40 cellular contexts compared by ENCODE assay signal in genomic region chr22:22461583-22461982, GRCh38. TPM values are rescaled to one million over a fixed set of nuclear protein-coding genes. Genes with fewer than 3 reads are reported as not detected.
"Had no signal": no experiment of that assay in that cellular context is flagged by ENCODE, and none has a peak within 500 bp of the region (broad histone marks: within the 10 kb centered on the region; RNA-seq: fewer than 3 reads in every experiment).

No MANE protein-coding gene starts in this region.

- H3K36me3 ChIP-seq: adrenal gland, ascending aorta, brain microvascular endothelial cell, breast epithelium, cardiac muscle cell had no signal

- H3K4me1 ChIP-seq: adrenal gland, ascending aorta, body of pancreas, breast epithelium had no signal

- FAIRE-seq: astrocyte, bronchial epithelial cell had no signal

- H3K27ac ChIP-seq: adrenal gland, ascending aorta, body of pancreas, brain microvascular endothelial cell, breast epithelium, cardiac muscle cell had no signal

- DNase-seq: activated effector memory CD4-positive, alpha-beta T cell treated with anti-CD3 and anti-CD28 coated beads, Interleukin-2, amount 50 U/mL, for 16 hours; activated effector memory CD4-positive, alpha-beta T cell treated with Interleukin-2 at 50 U/mL for 16 hours; activated gamma-delta T cell; activated gamma-delta T cell treated with Interleukin-2 at 50 U/mL for 16 hours; activated naive CD4-positive, alpha-beta T cell; activated naive CD4-positive, alpha-beta T cell treated with anti-CD3 and anti-CD28 coated beads for 36 hours; activated naive CD4-positive, alpha-beta T cell treated with anti-CD3 and anti-CD28 coated beads, Interleukin-2, amount 10 ng/mL, durations not matched to agents 7 days and 5 days; activated naive CD4-positive, alpha-beta T cell treated with anti-CD3 and anti-CD28 coated beads, Interleukin-2, amount 50 U/mL, for 16 hours; activated naive CD4-positive, alpha-beta T cell treated with Interleukin-2 at 50 U/mL for 16 hours; activated naive CD8-positive, alpha-beta T cell treated with anti-CD3 and anti-CD28 coated beads for 36 hours; activated naive CD8-positive, alpha-beta T cell treated with anti-CD3 and anti-CD28 coated beads, Interleukin-2, amount 10 ng/mL, durations not matched to agents 7 days and 5 days; activated naive CD8-positive, alpha-beta T cell treated with anti-CD3 and anti-CD28 coated beads, Interleukin-2, amount 50 U/mL, for 24 hours; activated T-cell treated with anti-CD3 and anti-CD28 coated beads, Interleukin-2, amount 50 U/mL, for 1 hour; activated T-cell treated with anti-CD3 and anti-CD28 coated beads, Interleukin-2, amount 50 U/mL, for 24 hours; activated T-cell treated with anti-CD3 and anti-CD28 coated beads, Interleukin-2, amount 50 U/mL, for 4 hours; activated T-cell treated with anti-CD3 and anti-CD28 coated beads, Interleukin-2, amount 50 U/mL, for 48 hours; activated T-cell treated with anti-CD3 and anti-CD28 coated beads, Interleukin-2, amount 50 U/mL, for 72 hours; adrenal gland; amniotic stem cell; amygdala; anterior cingulate cortex; aorta; body of pancreas; brain microvascular endothelial cell; caudate nucleus; central memory CD4-positive, alpha-beta T cell; cerebellar nuclear complex had no signal

- H3K4me3 ChIP-seq: adrenal gland, ascending aorta, body of pancreas, breast epithelium, cardiac muscle cell had no signal

- H3K27me3 ChIP-seq: ascending aorta, cardiac muscle cell had no signal

- ATAC-seq: activated naive CD4-positive, alpha-beta T cell treated with anti-CD3 and anti-CD28 coated beads, Interleukin-2, amount 50 U/mL, for 72 hours; activated naive CD8-positive, alpha-beta T cell treated with anti-CD3 and anti-CD28 coated beads, Interleukin-2, amount 50 U/mL, for 24 hours; activated T-cell treated with anti-CD3 and anti-CD28 coated beads, Interleukin-2, amount 50 U/mL, for 4 hours; activated T-cell treated with anti-CD3 and anti-CD28 coated beads, Interleukin-2, amount 50 U/mL, for 72 hours; activated T-helper 17 cell treated with anti-CD3 and anti-CD28 coated beads, Interleukin-2, amount 50 U/mL, for 72 hours; body of pancreas had no signal

RNA-seq across cellular contexts. Expression of gene ZNF280B, which starts 47.0 kb away (rescaled TPM):
- total RNA-seq: ascending aorta had no signal
- polyA plus RNA-seq: aorta had no signal

RNA-seq across cellular contexts. Expression of gene ZNF280A, which starts 58.5 kb away (rescaled TPM):
- total RNA-seq: activated naive CD4-positive, alpha-beta T cell treated with anti-CD3 and anti-CD28 coated beads for 36 hours; activated naive CD4-positive, alpha-beta T cell treated with anti-CD3 and anti-CD28 coated beads, Interleukin-2, amount 50 U/mL, for 72 hours; activated naive CD8-positive, alpha-beta T cell treated with anti-CD3 and anti-CD28 coated beads for 36 hours; activated naive CD8-positive, alpha-beta T cell treated with anti-CD3 and anti-CD28 coated beads, Interleukin-2, amount 10 ng/mL, durations not matched to agents 7 days and 5 days; activated T-cell treated with anti-CD3 and anti-CD28 coated beads, Interleukin-2, amount 50 U/mL, for 4 hours; activated T-cell treated with anti-CD3 and anti-CD28 coated beads, Interleukin-2, amount 50 U/mL, for 72 hours; activated T-helper 1 cell treated with anti-CD3 and anti-CD28 coated beads, Interleukin-12 subunit alpha, Interleukin-12 subunit beta, Interleukin-2, Interleukin-4 antibody, amounts not matched to agents 30 ng/mL and 10 ng/mL and 1 ng/mL, durations not matched to agents 14 hours and 24 hours and 36 hours; activated T-helper 17 cell treated with anti-CD3 and anti-CD28 coated beads, Interleukin-2, amount 50 U/mL, for 72 hours; activated T-helper 2 cell treated with anti-CD3 and anti-CD28 coated beads, Interferon-gamma antibody, Interleukin-2, Interleukin-4, amounts not matched to agents 10 μg/mL and 5 μg/mL and 100 μg/mL, durations not matched to agents 14 hours and 24 hours and 36 hours; aorta; ascending aorta; body of pancreas; breast epithelium; bronchial epithelial cell; cardiac muscle cell; cardiac septum; cerebellum; chondrocyte had no signal
- polyA plus RNA-seq: adipose tissue, aorta, cardiac muscle cell had no signal
